ENCODE assay signal across 10 cellular contexts in genomic region chr10:79145174-79145483, GRCh38.
DNase-seq lines count a peak whose midpoint lies in the region; ATAC-seq and TF ChIP-seq lines count a peak whose summit lies in the region.
"Had no signal": no experiment of that assay in that cellular context is flagged by ENCODE, and none has a peak within 500 bp of the region (broad histone marks: within the 10 kb centered on the region; RNA-seq: fewer than 3 reads in every experiment).

No MANE protein-coding gene starts in this region.

- H3K4me3 ChIP-seq in right atrium auricular region (no peak overlapping the region), dorsolateral prefrontal cortex (no peak overlapping the region)

- H3K27me3 Mint-ChIP-seq in nephron (ENCODE audit: low read depth) = no peaks in the 10 kb centered on the region

- peaks cover 19% of the 10 kb centered on the region for H3K36me3 ChIP-seq in right atrium auricular region

- no peak for TF ChIP-seq CTCF in right atrium auricular region (IDR thresholded peaks at IDR 0.05)
- no peak for TF ChIP-seq CTCF in dorsolateral prefrontal cortex (IDR thresholded peaks at IDR 0.05 in 54 of 56, conservative IDR thresholded peaks at IDR 0.05 in 2 of 56; ENCODE audit: low read depth in 1 of 56, partially characterized antibody in 56 of 56)
- no peak for TF ChIP-seq CTCF in nephron (IDR thresholded peaks at IDR 0.05; ENCODE audit: unreplicated experiment in 3 of 3)

- no peaks in the 10 kb centered on the region for H3K9me3 Mint-ChIP-seq in nephron

- DNase-seq in right atrium auricular region (ENCODE audit: low spot score) (no peak), Right ventricle myocardium inferior (ENCODE audit: missing footprints) (no peak), dorsolateral prefrontal cortex (no peak), NCI-H1105 (lab: John Stamatoyannopoulos, UW) (no peak)
- no peak for DNase-seq in stimulated activated CD4-positive, alpha-beta T cell treated with anti-CD3 and anti-CD28 coated beads, Interleukin-15, amount 100 ng/mL, for 24 hours
- DNase-seq: NCI-H1436 treated with DMSO at 0.1 percent for 48 hours had no signal

- H3K36me3 Mint-ChIP-seq in nephron (ENCODE audit: low read depth) = peaks cover 28% of the 10 kb centered on the region

- peak overlapping the region; percentile 58 to 84 (median 79) for H3K27ac Mint-ChIP-seq in nephron

- H3K27ac ChIP-seq in right atrium auricular region = peak overlapping the region; percentile 93 to 98
- H3K27ac ChIP-seq in dorsolateral prefrontal cortex = peak overlapping the region in 40 of 59 donors; percentile 5 to 91 (median 82)
- H3K27ac ChIP-seq: C4-2B had no signal

- H3K4me1 Mint-ChIP-seq in nephron = peaks cover 83% of the 10 kb centered on the region

- H3K27me3 ChIP-seq in right atrium auricular region (no peaks in the 10 kb centered on the region), dorsolateral prefrontal cortex (no peaks in the 10 kb centered on the region)

- peaks cover 3 to 98% of the 10 kb centered on the region in 2 donors for H3K4me1 ChIP-seq in right atrium auricular region

- ATAC-seq in Right ventricle myocardium inferior (no peak), GM19452 (IDR thresholded peaks at IDR 0.05; ENCODE audit: unreplicated experiment) (no peak), HG03469 (IDR thresholded peaks at IDR 0.05; ENCODE audit: unreplicated experiment) (no peak)

- intact Hi-C loops in Right ventricle myocardium inferior (cut with DNase I) (no loop called here), dorsolateral prefrontal cortex (cut with DNase I) (loop anchor here (5.0 kb wide), 2 partner anchors 73 to 173 kb away; no protein-coding TSS in a partner anchor)

- no peaks in the 10 kb centered on the region for H3K9me3 ChIP-seq in right atrium auricular region

- H3K4me3 Mint-ChIP-seq in nephron = peak overlapping the region in 1 of 3 experiments; percentile 19
